In the genomic region with DNA sequence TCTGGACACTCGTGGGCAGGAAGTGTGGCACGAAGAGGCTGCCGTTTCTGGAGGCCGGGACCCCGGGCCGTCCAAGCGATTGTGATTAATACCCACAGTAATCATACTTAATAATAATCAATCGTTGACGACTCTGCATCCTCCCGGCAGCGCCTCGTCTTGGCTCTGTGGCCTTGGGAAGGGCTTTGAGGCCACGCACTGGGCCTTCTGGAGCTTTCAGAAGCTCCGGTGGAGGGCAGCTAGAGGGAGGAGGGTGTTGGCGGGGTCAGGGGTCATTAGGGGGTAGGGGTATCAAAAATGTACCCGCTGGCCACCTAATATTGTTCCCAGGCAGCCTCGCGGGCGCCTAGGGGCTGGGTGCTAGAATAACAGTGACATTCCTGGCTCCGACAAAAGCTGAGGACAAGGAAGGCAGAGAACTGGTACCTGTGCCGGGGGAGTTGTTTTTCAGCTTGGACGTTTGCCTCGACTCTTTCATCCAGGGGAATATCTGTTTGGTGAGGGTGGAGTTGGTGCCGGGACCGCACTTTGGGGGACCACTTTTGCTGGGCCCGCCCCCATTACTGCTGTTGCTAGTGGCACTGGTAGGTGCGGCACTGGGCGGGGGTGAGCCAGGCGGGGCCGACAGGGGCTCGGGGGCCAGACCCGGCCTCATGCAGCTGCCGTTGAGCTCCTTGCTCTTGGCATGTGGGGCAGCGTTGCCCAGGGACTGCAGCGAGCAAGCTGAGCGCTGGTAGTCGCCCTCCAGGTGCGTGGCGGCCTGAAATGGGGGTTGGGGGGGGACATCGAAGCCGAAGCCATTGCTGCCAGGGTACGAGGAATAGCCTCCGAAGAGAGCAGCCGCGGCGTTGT, we compare ENCODE assay signal across 2 cellular contexts.
TF ChIP-seq lines count a peak whose summit lies in the region.

No MANE protein-coding gene starts in this region.

TF ChIP-seq in SK-N-SH, 30 proteins besides CTCF, POLR2A, EP300 and RAD21:
- TF ChIP-seq EZH2phosphoT487 (IDR thresholded peaks at IDR 0.05; ENCODE audit: borderline replicate concordance, low read depth) (peak; percentile 90; the same call in 1 of the 2 replicates), GABPA (IDR thresholded peaks at IDR 0.05; ENCODE audit: low read depth) (no peak)

TF ChIP-seq in SK-N-SH treated with all-trans-retinoic acid at 6 μM for 48 hours, 23 proteins besides CTCF, POLR2A, EP300 and RAD21:
- TF ChIP-seq, protein P1, sequence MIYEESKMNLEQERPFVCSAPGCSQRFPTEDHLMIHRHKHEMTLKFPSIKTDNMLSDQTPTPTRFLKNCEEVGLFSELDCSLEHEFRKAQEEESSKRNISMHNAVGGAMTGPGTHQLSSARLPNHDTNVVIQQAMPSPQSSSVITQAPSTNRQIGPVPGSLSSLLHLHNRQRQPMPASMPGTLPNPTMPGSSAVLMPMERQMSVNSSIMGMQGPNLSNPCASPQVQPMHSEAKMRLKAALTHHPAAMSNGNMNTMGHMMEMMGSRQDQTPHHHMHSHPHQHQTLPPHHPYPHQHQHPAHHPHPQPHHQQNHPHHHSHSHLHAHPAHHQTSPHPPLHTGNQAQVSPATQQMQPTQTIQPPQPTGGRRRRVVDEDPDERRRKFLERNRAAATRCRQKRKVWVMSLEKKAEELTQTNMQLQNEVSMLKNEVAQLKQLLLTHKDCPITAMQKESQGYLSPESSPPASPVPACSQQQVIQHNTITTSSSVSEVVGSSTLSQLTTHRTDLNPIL (CRISPR knock-in tag; IDR thresholded peaks at IDR 0.05; ENCODE audit: low read depth) = no peak
- TF ChIP-seq, protein P2, sequence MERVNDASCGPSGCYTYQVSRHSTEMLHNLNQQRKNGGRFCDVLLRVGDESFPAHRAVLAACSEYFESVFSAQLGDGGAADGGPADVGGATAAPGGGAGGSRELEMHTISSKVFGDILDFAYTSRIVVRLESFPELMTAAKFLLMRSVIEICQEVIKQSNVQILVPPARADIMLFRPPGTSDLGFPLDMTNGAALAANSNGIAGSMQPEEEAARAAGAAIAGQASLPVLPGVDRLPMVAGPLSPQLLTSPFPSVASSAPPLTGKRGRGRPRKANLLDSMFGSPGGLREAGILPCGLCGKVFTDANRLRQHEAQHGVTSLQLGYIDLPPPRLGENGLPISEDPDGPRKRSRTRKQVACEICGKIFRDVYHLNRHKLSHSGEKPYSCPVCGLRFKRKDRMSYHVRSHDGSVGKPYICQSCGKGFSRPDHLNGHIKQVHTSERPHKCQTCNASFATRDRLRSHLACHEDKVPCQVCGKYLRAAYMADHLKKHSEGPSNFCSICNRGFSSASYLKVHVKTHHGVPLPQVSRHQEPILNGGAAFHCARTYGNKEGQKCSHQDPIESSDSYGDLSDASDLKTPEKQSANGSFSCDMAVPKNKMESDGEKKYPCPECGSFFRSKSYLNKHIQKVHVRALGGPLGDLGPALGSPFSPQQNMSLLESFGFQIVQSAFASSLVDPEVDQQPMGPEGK (CRISPR knock-in tag; IDR thresholded peaks at IDR 0.05; ENCODE audit: borderline replicate concordance) = no peak
- TF ChIP-seq BACH2 (CRISPR knock-in tag; IDR thresholded peaks at IDR 0.05; ENCODE audit: borderline replicate concordance) (no peak), SNAI2 (CRISPR knock-in tag; IDR thresholded peaks at IDR 0.05) (no peak), TCF4 (CRISPR knock-in tag; IDR thresholded peaks at IDR 0.05; ENCODE audit: borderline replicate concordance) (no peak), CSRNP3 (CRISPR knock-in tag; IDR thresholded peaks at IDR 0.05) (no peak), GLIS3 (CRISPR knock-in tag; IDR thresholded peaks at IDR 0.05) (no peak), ZNF70 (CRISPR knock-in tag; IDR thresholded peaks at IDR 0.05) (no peak), ARNTL (CRISPR knock-in tag; IDR thresholded peaks at IDR 0.05; ENCODE audit: borderline replicate concordance, low read depth) (no peak), TSHZ2 (CRISPR knock-in tag; IDR thresholded peaks at IDR 0.05) (no peak), ZNF8 (CRISPR knock-in tag; IDR thresholded peaks at IDR 0.05) (no peak)
